Comparison of ENCODE assay signal across 1 cellular context in genomic region chr5:32312194-32312681, GRCh38.
TF ChIP-seq lines count a peak whose summit lies in the region.

No MANE protein-coding gene starts in this region.

TF ChIP-seq in HepG2, 621 proteins besides CTCF, POLR2A, EP300 and RAD21 (continued from another document and continues in another):
- TF ChIP-seq ARID5B (CRISPR knock-in tag; IDR thresholded peaks at IDR 0.05) = no peak
- TF ChIP-seq ZNF30 (CRISPR knock-in tag; IDR thresholded peaks at IDR 0.05) = no peak
- 0 out of 2 replicates have a peak, but pooled peaks have one; percentile 4 for TF ChIP-seq KLF6 (CRISPR knock-in tag; IDR thresholded peaks at IDR 0.05)
- 0 out of 2 replicates have a peak, but pooled peaks have one; percentile 59 for TF ChIP-seq UBTF (CRISPR knock-in tag; IDR thresholded peaks at IDR 0.05)
- no peak for TF ChIP-seq KLF11 (CRISPR knock-in tag; IDR thresholded peaks at IDR 0.05)
- 0 out of 2 replicates have a peak, but pooled peaks have one; percentile 13 for TF ChIP-seq ZBTB2 (CRISPR knock-in tag; IDR thresholded peaks at IDR 0.05; ENCODE audit: low read depth)
- no peak for TF ChIP-seq ZNF407 (CRISPR knock-in tag; IDR thresholded peaks at IDR 0.05; ENCODE audit: not compliant biosample characterization)
- TF ChIP-seq ARHGAP35 (CRISPR knock-in tag; IDR thresholded peaks at IDR 0.05; ENCODE audit: borderline replicate concordance) = no peak
- no peak for TF ChIP-seq CHD2 (IDR thresholded peaks at IDR 0.05; ENCODE audit: low read depth, low read length)
- TF ChIP-seq ZNF335 (CRISPR knock-in tag; IDR thresholded peaks at IDR 0.05) = 0 out of 2 replicates have a peak, but pooled peaks have one; percentile 17
- TF ChIP-seq NFKB2 (CRISPR knock-in tag; IDR thresholded peaks at IDR 0.05; ENCODE audit: borderline replicate concordance) = no peak
- no peak for TF ChIP-seq ZNF772 (CRISPR knock-in tag; IDR thresholded peaks at IDR 0.05)
- peak; percentile 72 for TF ChIP-seq HNRNPLL (IDR thresholded peaks at IDR 0.05; ENCODE audit: low read depth, low read length, poor library complexity, severe bottlenecking)
- 0 out of 2 replicates have a peak, but pooled peaks have one; percentile 30 for TF ChIP-seq AHDC1 (CRISPR knock-in tag; IDR thresholded peaks at IDR 0.05; ENCODE audit: borderline replicate concordance)
- no peak for TF ChIP-seq THYN1 (CRISPR knock-in tag; IDR thresholded peaks at IDR 0.05; ENCODE audit: borderline replicate concordance, low read depth)
- no peak for TF ChIP-seq NONO (IDR thresholded peaks at IDR 0.05)
- TF ChIP-seq NONO (CRISPR knock-in tag; conservative IDR thresholded peaks at IDR 0.05) = 0 out of 2 replicates have a peak, but pooled peaks have one; percentile 26
- no peak for TF ChIP-seq KDM2A (CRISPR knock-in tag; IDR thresholded peaks at IDR 0.05; ENCODE audit: borderline replicate concordance, low read depth)
- 0 out of 2 replicates have a peak, but pooled peaks have one; percentile 5 for TF ChIP-seq ZNF768 (CRISPR knock-in tag; IDR thresholded peaks at IDR 0.05)
- no peak; the same call in 1 of the 2 replicates for TF ChIP-seq TBX2 (CRISPR knock-in tag; IDR thresholded peaks at IDR 0.05; ENCODE audit: borderline replicate concordance)
- TF ChIP-seq MXI1 (IDR thresholded peaks at IDR 0.05; ENCODE audit: borderline replicate concordance, low read depth, low read length) = 0 out of 3 replicates have a peak, but pooled peaks have one; percentile 9
- no peak for TF ChIP-seq RARA (CRISPR knock-in tag; IDR thresholded peaks at IDR 0.05)
- TF ChIP-seq HDAC1 (CRISPR knock-in tag; IDR thresholded peaks at IDR 0.05) = 0 out of 2 replicates have a peak, but pooled peaks have one; percentile 3
- TF ChIP-seq ZFP91 (CRISPR knock-in tag; IDR thresholded peaks at IDR 0.05; ENCODE audit: borderline replicate concordance) = 0 out of 2 replicates have a peak, but pooled peaks have one; percentile 33
- TF ChIP-seq SRF (IDR thresholded peaks at IDR 0.05; ENCODE audit: low read depth, low read length) = no peak
- TF ChIP-seq ZNF251 (CRISPR knock-in tag; IDR thresholded peaks at IDR 0.05) = no peak
- no peak for TF ChIP-seq ZFP41 (CRISPR knock-in tag; IDR thresholded peaks at IDR 0.05; ENCODE audit: borderline replicate concordance)
- TF ChIP-seq HBP1 (CRISPR knock-in tag; IDR thresholded peaks at IDR 0.05; ENCODE audit: low read depth) = no peak
- TF ChIP-seq ASH2L (IDR thresholded peaks at IDR 0.05; ENCODE audit: insufficient read length, low read depth, low read length) = peak; percentile 2
